In genomic region chr19:49669511-49669910, GRCh38 we compare ENCODE assay signal across 22 cellular contexts. TPM values are rescaled to one million over a fixed set of nuclear protein-coding genes. Genes with fewer than 3 reads are reported as not detected.
DNase-seq lines count a peak whose midpoint lies in the region; TF ChIP-seq lines count a peak whose summit lies in the region.
"Had no signal": no experiment of that assay in that cellular context is flagged by ENCODE, and none has a peak within 500 bp of the region (broad histone marks: within the 10 kb centered on the region; RNA-seq: fewer than 3 reads in every experiment).

No MANE protein-coding gene starts in this region.

- H3K9me3 Mint-ChIP-seq in brain (peaks cover 0 to 4% (median 0%) of the 10 kb centered on the region in 5 experiments), neural crest cell (no peaks in the 10 kb centered on the region)
- H3K9me3 Mint-ChIP-seq: HFFc6 had no signal

- peaks cover 12% of the 10 kb centered on the region for H3K27me3 Mint-ChIP-seq in brain
- H3K27me3 Mint-ChIP-seq in neural crest cell (ENCODE audit: low read depth), result peaks cover 10% of the 10 kb centered on the region
- H3K27me3 Mint-ChIP-seq: CD4-positive, alpha-beta memory T cell had no signal

- peak overlapping the region; percentile 15 to 59 (median 30) for H3K27ac Mint-ChIP-seq in brain
- H3K27ac Mint-ChIP-seq in neural crest cell (ENCODE audit: unreplicated experiment), result no peak overlapping the region
- H3K27ac Mint-ChIP-seq: HFFc6 had no signal

- H3K36me3 Mint-ChIP-seq in brain (no peaks in the 10 kb centered on the region), neural crest cell (ENCODE audit: low read depth) (peaks cover 5% of the 10 kb centered on the region)

- 88 to 91% methylated on average over 3 of the region's 3 CpGs for WGBS in GM23248 (ENCODE audit: low coverage in 1 of 2, low lambda C conversion rate in 2 of 2, missing lambda C conversion rate in 2 of 2), 2 experiments
- 96% methylated on average over 3 of the region's 3 CpGs for WGBS in smooth muscle cell (ENCODE audit: low lambda C conversion rate)

- in situ Hi-C loops in GM23248 (cut with MboI), result no loop called here

- H3K4me1 ChIP-seq in GM23248 (ENCODE audit: insufficient read depth) (peaks cover 8% of the 10 kb centered on the region; the same call in 1 of the 2 replicates), smooth muscle cell (ENCODE audit: low read depth) (no peaks in the 10 kb centered on the region), BE2C (0 out of 2 replicates have a peak, but pooled peaks cover 3% of the 10 kb centered on the region)

- H3K27ac ChIP-seq in GM23248 (no peak overlapping the region), smooth muscle cell (ENCODE audit: low read depth) (no peak overlapping the region)
- H3K27ac ChIP-seq: BLaER1 treated with 17β-estradiol and CSF1 and Interleukin-3, amounts not matched to agents 10 nM and 100 nM; PC-9 had no signal

- H2AFZ ChIP-seq in GM23248, result no peak overlapping the region
- no peak overlapping the region for H2AFZ ChIP-seq in smooth muscle cell (ENCODE audit: low read depth)
- H2AFZ ChIP-seq: PC-9 had no signal

- DNase-seq in GM23248 (peak; percentile 36), NB4 (ENCODE audit: low read depth) (peak; percentile 42), neural crest cell (ENCODE audit: low read depth, low spot score) (no peak), smooth muscle cell (lab: John Stamatoyannopoulos, UW; ENCODE audit: unreplicated experiment) (no peak), BE2C (no peak)
- no peak for DNase-seq in activated CD4-positive, alpha-beta T cell treated with anti-CD3 and anti-CD28 coated beads, Interleukin-2, amount 50 U/mL, for 1 hour
- DNase-seq: COR-L47, DMS79, EL, GDM1, HFFc6, Kasumi-1, NCI-H2029 treated with DMSO at 0.1 percent for 48 hours, NCI-H526 treated with DMSO at 0.1 percent for 48 hours, PC-9, RPMI8226, SHP77 had no signal

- no peak overlapping the region for H3K9ac ChIP-seq in GM23248
- no peak overlapping the region for H3K9ac ChIP-seq in smooth muscle cell (ENCODE audit: low read depth)

- H3K4me2 ChIP-seq in GM23248 (ENCODE audit: unreplicated experiment) (no peak overlapping the region), smooth muscle cell (no peak overlapping the region)
- H3K4me2 ChIP-seq: PC-9 had no signal

- no peaks in the 10 kb centered on the region for H3K9me3 ChIP-seq in GM23248 (ENCODE audit: low read depth)
- no peaks in the 10 kb centered on the region for H3K9me3 ChIP-seq in smooth muscle cell (replicated peaks; ENCODE audit: low read depth)
- H3K9me3 ChIP-seq in BE2C, result no peaks in the 10 kb centered on the region
- H3K9me3 ChIP-seq: BLaER1 treated with 17β-estradiol and CSF1 and Interleukin-3, amounts not matched to agents 10 nM and 100 nM had no signal

- H4K20me1 ChIP-seq in GM23248 (ENCODE audit: insufficient read depth) (no peaks in the 10 kb centered on the region), smooth muscle cell (ENCODE audit: low read depth) (no peaks in the 10 kb centered on the region)

- peaks cover 39% of the 10 kb centered on the region for H3K4me1 Mint-ChIP-seq in brain
- H3K4me1 Mint-ChIP-seq in neural crest cell, result peaks cover 43% of the 10 kb centered on the region

- H3K36me3 ChIP-seq in GM23248 (ENCODE audit: low read depth) (no peaks in the 10 kb centered on the region), smooth muscle cell (ENCODE audit: low read depth) (no peaks in the 10 kb centered on the region), BE2C (0 out of 2 replicates have a peak, but pooled peaks cover 2% of the 10 kb centered on the region)

- H3K79me2 ChIP-seq in GM23248 (ENCODE audit: insufficient read depth), result peaks cover 13% of the 10 kb centered on the region
- peaks cover 7% of the 10 kb centered on the region for H3K79me2 ChIP-seq in smooth muscle cell (ENCODE audit: low read depth)

- H3K4me3 Mint-ChIP-seq in brain (peak overlapping the region in 1 of 5 experiments; percentile 48), neural crest cell (peak overlapping the region; percentile 70)
- H3K4me3 Mint-ChIP-seq: CD4-positive, alpha-beta memory T cell; HFFc6 had no signal

- H3F3A ChIP-seq in GM23248 (ENCODE audit: insufficient read depth), result no peaks in the 10 kb centered on the region
- H3F3A ChIP-seq in smooth muscle cell (ENCODE audit: low read depth), result peaks cover 8% of the 10 kb centered on the region

- H3K4me3 ChIP-seq in GM23248, result no peak overlapping the region
- H3K4me3 ChIP-seq in NB4 (ENCODE audit: low read depth, low read length), result no peak overlapping the region
- no peak overlapping the region for H3K4me3 ChIP-seq in smooth muscle cell
- H3K4me3 ChIP-seq in BE2C (ENCODE audit: low read depth, low read length), result no peak overlapping the region
- H3K4me3 ChIP-seq: BLaER1 treated with 17β-estradiol and CSF1 and Interleukin-3, amounts not matched to agents 10 nM and 100 nM; GM12878; PC-9 had no signal

- H3K27me3 ChIP-seq in GM23248 (replicated peaks; ENCODE audit: insufficient read depth) (no peaks in the 10 kb centered on the region), smooth muscle cell (ENCODE audit: low read depth) (no peaks in the 10 kb centered on the region), BE2C (no peaks in the 10 kb centered on the region)
- H3K27me3 ChIP-seq: BLaER1 treated with 17β-estradiol and CSF1 and Interleukin-3, amounts not matched to agents 10 nM and 100 nM had no signal

- no peak for TF ChIP-seq POLR2A in NB4 (IDR thresholded peaks at IDR 0.05; ENCODE audit: extremely low read depth, insufficient read length)

- no peaks in the 10 kb centered on the region for H3K9me2 ChIP-seq in GM23248 (ENCODE audit: insufficient read depth)

- TF ChIP-seq CTCF in NB4 (IDR thresholded peaks at IDR 0.05; ENCODE audit: low read depth, low read length) (no peak), brain (conservative IDR thresholded peaks at IDR 0.05) (no peak), neural crest cell (conservative IDR thresholded peaks at IDR 0.05) (no peak), smooth muscle cell (IDR thresholded peaks at IDR 0.05; ENCODE audit: borderline replicate concordance, insufficient read depth, poor library complexity, severe bottlenecking) (no peak), BE2C (IDR thresholded peaks at IDR 0.05; ENCODE audit: low read depth, low read length) (no peak)

RNA-seq across cellular contexts. Expression of gene BCL2L12, which starts 3.8 kb away (rescaled TPM):
- 4.3 and 9.5 TPM in 2 replicates for total RNA-seq in GM23248 (2014; rRNA removed; shearing (Covaris generic))
- polyA plus RNA-seq in GM23248 (2016; fragmentation: Nextera tagmentation; extraction: Ambion mirVana) (16.6 and 16.7 TPM in 2 replicates), brain (ENCODE audit: insufficient read depth, low read depth, low replicate concordance) (11.5 TPM), smooth muscle cell (34.0 and 44.1 TPM in 2 replicates)
- total RNA-seq in neural crest cell (92.4 and 99.5 TPM in 2 replicates), smooth muscle cell (3.2 and 10.8 TPM in 2 replicates)
- 9.4 TPM for polyA plus RNA-seq in BE2C (2012; ENCODE audit: insufficient read depth, insufficient read length, low read depth)

RNA-seq across cellular contexts. Expression of gene IRF3, which starts 3.9 kb away (rescaled TPM):
- total RNA-seq in GM23248 (2014; rRNA removed; shearing (Covaris generic)), result 50.0 and 55.6 TPM in 2 replicates
- 28.6 and 28.8 TPM in 2 replicates for polyA plus RNA-seq in GM23248 (2016; fragmentation: Nextera tagmentation; extraction: Ambion mirVana)
- polyA plus RNA-seq in brain (ENCODE audit: insufficient read depth, low read depth, low replicate concordance), result 80.8 TPM
- total RNA-seq in neural crest cell, result 70.0 and 76.0 TPM in 2 replicates
- total RNA-seq in smooth muscle cell, result 35.1 and 38.2 TPM in 2 replicates
- 45.9 and 64.1 TPM in 2 replicates for polyA plus RNA-seq in smooth muscle cell
- 57.1 TPM for polyA plus RNA-seq in BE2C (2012; ENCODE audit: insufficient read depth, insufficient read length, low read depth)

RNA-seq across cellular contexts. Expression of gene PRMT1, which starts 7.6 kb away (rescaled TPM):
- 192 and 225 TPM in 2 replicates for total RNA-seq in GM23248 (2014; rRNA removed; shearing (Covaris generic))
- polyA plus RNA-seq in GM23248 (2016; fragmentation: Nextera tagmentation; extraction: Ambion mirVana) (164 and 173 TPM in 2 replicates), brain (ENCODE audit: insufficient read depth, low read depth, low replicate concordance) (243 TPM), smooth muscle cell (170 and 175 TPM in 2 replicates)
- total RNA-seq in neural crest cell (454 and 470 TPM in 2 replicates), smooth muscle cell (147 and 174 TPM in 2 replicates)
- polyA plus RNA-seq in BE2C (2012; ENCODE audit: insufficient read depth, insufficient read length, low read depth), result 665 TPM

RNA-seq across cellular contexts. Expression of gene ADM5, which starts 19.9 kb away (rescaled TPM):
- total RNA-seq in GM23248 (2014; rRNA removed; shearing (Covaris generic)), result 0.25 TPM in 1 of 2 replicates, not detected in the other
- polyA plus RNA-seq in GM23248 (2016; fragmentation: Nextera tagmentation; extraction: Ambion mirVana) (0.10 TPM in 1 of 2 replicates, not detected in the other), brain (ENCODE audit: insufficient read depth, low read depth, low replicate concordance) (1.7 TPM), smooth muscle cell (1.7 and 3.1 TPM in 2 replicates)
- total RNA-seq in neural crest cell (11.8 TPM in 2 replicates), smooth muscle cell (1.6 and 3.6 TPM in 2 replicates)
- 3.8 TPM for polyA plus RNA-seq in BE2C (2012; ENCODE audit: insufficient read depth, insufficient read length, low read depth)

RNA-seq across cellular contexts. Expression of gene CPT1C, which starts 21.4 kb away (rescaled TPM):
- 11.7 and 16.6 TPM in 2 replicates for total RNA-seq in GM23248 (2014; rRNA removed; shearing (Covaris generic))
- polyA plus RNA-seq in GM23248 (2016; fragmentation: Nextera tagmentation; extraction: Ambion mirVana), result 14.3 and 16.8 TPM in 2 replicates
- 65.1 TPM for polyA plus RNA-seq in brain (ENCODE audit: insufficient read depth, low read depth, low replicate concordance)
- total RNA-seq in neural crest cell, result 87.7 and 96.1 TPM in 2 replicates
- 7.6 and 19.7 TPM in 2 replicates for total RNA-seq in smooth muscle cell
- polyA plus RNA-seq in smooth muscle cell, result 20.0 and 21.0 TPM in 2 replicates
- polyA plus RNA-seq in BE2C (2012; ENCODE audit: insufficient read depth, insufficient read length, low read depth), result 45.4 TPM
- total RNA-seq: HepG2 had no signal

Comparison
In these comparisons a context has a peak if more than half of its experiments do, and no peak if none do; other contexts are left out.
1. DNase-seq: peak in GM23248 (single experiment) and NB4 (single experiment); none in neural crest cell (single experiment), smooth muscle cell (single experiment), BE2C (single experiment) and activated CD4-positive, alpha-beta T cell treated with anti-CD3 and anti-CD28 coated beads, Interleukin-2, amount 50 U/mL, for 1 hour (single experiment).